8 cellular contexts compared by ENCODE assay signal in the genomic region with DNA sequence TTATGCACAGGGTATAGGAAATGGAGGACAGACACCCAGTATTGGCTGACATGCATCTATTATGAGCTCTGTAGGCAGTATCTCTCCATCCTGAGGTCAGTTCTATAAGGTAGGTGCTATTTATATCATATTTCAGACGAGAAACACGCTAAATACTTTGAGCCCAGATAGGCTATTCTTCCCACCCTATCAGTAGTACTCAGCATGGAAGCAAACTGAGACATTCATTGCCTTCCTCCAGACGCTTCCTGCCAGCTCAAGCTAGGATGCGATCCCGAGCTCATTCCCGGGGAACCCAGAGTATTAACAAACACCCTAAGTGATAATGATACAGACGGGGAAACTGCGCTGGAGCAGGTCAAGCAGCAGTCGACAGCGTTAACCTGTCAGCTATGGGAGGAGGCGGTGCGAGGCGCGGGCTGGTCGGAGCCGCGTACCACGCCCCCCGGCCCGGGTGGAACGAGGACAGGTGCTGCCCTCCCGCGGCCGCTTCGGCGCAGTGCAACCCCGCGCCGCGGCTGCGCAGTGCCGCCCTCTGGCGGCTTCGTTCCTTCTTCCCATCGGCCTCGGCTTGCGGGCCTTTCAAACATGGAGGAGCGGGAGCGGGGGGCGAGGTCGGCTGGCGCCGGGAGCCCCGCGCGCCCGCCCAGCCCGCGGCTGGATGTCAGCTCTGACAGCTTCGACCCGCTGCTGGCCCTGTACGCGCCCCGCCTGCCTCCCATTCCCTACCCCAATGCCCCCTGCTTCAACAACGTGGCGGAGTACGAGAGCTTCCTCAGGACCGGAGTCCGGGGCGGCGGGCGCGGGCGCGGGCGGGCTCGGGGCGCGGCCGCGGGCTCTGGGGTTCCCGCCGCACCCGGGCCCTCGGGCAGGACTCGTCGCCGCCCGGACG. TPM values are rescaled to one million over a fixed set of nuclear protein-coding genes. Genes with fewer than 3 reads are reported as not detected.
DNase-seq lines count a peak whose midpoint lies in the region; ATAC-seq and TF ChIP-seq lines count a peak whose summit lies in the region.

LSM11 (plus strand) TSS at position 550 of the 892 bp plus-strand sequence; CDS start at position 589, 39 bp downstream.

- H3K4me3 ChIP-seq in kidney epithelial cell (ENCODE audit: low read depth, low read length): peak within 1 kb of the TSS; percentile 79

- peak; percentile 63 for TF ChIP-seq POLR2A in GM18951 (IDR thresholded peaks at IDR 0.05; ENCODE audit: extremely low read depth, insufficient read depth, insufficient read length)

- peaks cover 22% of the 10 kb centered on the region for H3K4me1 Mint-ChIP-seq in central memory CD8-positive, alpha-beta T cell

- H3K27me3 Mint-ChIP-seq in central memory CD8-positive, alpha-beta T cell: no peaks in the 10 kb centered on the region

- peak; percentile 77 to 82 for DNase-seq in AML-193 (lab: John Stamatoyannopoulos, UW)
- peak; percentile 86 for DNase-seq in NCI-H2227 (lab: John Stamatoyannopoulos, UW; ENCODE audit: unreplicated experiment)
- DNase-seq in activated CD4-positive, CD25-positive, alpha-beta regulatory T cell treated with anti-CD3 and anti-CD28 coated beads, Interleukin-2, amount 50 U/mL, for 16 hours (ENCODE audit: low read depth, low spot score): peak; percentile 78
- DNase-seq in central memory CD8-positive, alpha-beta T cell (ENCODE audit: low spot score in 2 of 2): peak; percentile 84 to 96
- peak; percentile 47 for DNase-seq in kidney epithelial cell (ENCODE audit: low read depth)
- peak; percentile 76 to 88 for DNase-seq in stimulated activated CD4-positive, alpha-beta T cell treated with anti-CD3 and anti-CD28 coated beads, Interleukin-15, amount 100 ng/mL, for 48 hours (ENCODE audit: low read depth in 2 of 2)

- H3K27me3 ChIP-seq in kidney epithelial cell (ENCODE audit: control insufficient read depth, insufficient read depth, low read length): no peaks in the 10 kb centered on the region

- H3K9me3 Mint-ChIP-seq in central memory CD8-positive, alpha-beta T cell: no peaks in the 10 kb centered on the region

- peak; percentile 69 for TF ChIP-seq CTCF in kidney epithelial cell (IDR thresholded peaks at IDR 0.05; ENCODE audit: insufficient read depth, low read length, poor library complexity, severe bottlenecking)

- no peaks in the 10 kb centered on the region for H3K36me3 ChIP-seq in kidney epithelial cell (ENCODE audit: control insufficient read depth, insufficient read depth, low read length)

- peaks cover 4% of the 10 kb centered on the region for H3K36me3 Mint-ChIP-seq in central memory CD8-positive, alpha-beta T cell (ENCODE audit: insufficient read depth)

- ATAC-seq in HG03159 (IDR thresholded peaks at IDR 0.05; ENCODE audit: unreplicated experiment): peak; percentile 93
- peak; percentile 91 for ATAC-seq in central memory CD8-positive, alpha-beta T cell (replicated peaks; ENCODE audit: extremely low read depth, poor library complexity, severe bottlenecking)

- peak within 1 kb of the TSS; percentile 79 for H3K4me3 Mint-ChIP-seq in central memory CD8-positive, alpha-beta T cell

- peak within 1 kb of the TSS; percentile 60 for H3K27ac Mint-ChIP-seq in central memory CD8-positive, alpha-beta T cell (ENCODE audit: low read depth)

- in situ Hi-C loops in GM18951 (cut with MboI; ENCODE audit: low sequenced_read_pairs, unreplicated experiment): loop anchor here (25.0 kb wide), 1 partner anchor 406 kb away; a partner anchor contains a TSS

RNA-seq across cellular contexts. Expression of gene LSM11, which starts in this region (rescaled TPM):
- 3.1 and 3.9 TPM in 2 replicates for total RNA-seq in kidney epithelial cell

Comparison
In these comparisons a context has a peak if more than half of its experiments do, and no peak if none do; other contexts are left out.
1. Peak in every context shown above with its lines: DNase-seq, ATAC-seq and H3K4me3 ChIP-seq.